ENCODE assay signal across 1 cellular context in the genomic region with DNA sequence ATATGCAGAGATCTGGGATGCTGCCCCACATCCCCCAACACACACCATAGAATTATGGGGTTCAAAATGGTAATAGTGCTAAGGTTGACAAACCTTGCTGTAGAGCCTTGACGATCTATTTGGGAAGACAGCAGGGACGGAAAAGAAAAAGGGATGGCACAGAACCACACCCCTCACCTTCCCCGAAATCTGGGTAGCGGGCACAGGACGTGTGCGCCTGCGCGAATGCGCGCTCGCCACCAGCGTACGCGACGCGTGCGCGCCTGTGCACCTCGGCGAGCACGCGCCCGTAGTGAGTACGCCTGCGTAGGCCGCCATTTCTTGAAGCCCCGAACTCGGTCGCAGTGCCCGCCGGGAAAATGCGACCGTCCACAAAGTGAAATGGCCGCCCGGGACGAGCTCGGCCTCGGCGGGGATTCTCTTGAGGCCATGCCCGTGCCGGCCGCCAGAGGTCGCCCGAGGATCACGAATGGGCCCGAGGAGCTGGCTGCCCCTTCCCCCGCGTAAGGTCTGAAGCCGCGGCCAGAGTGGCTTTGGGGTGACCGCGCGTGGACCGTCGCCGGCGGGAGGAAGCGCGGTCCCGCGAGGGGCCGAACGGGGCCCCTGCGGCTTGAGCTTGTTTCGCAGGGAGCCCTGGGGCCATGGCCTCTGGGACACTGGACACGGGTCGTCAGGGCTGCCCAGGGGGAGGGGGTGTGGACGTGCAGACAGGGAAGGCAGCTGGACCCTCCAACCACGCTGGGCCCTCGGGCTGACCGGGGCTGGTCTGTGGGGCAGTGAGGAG.
TF ChIP-seq lines count a peak whose summit lies in the region.

No MANE protein-coding gene starts in this region.

TF ChIP-seq in K562, 482 proteins besides CTCF, POLR2A, EP300 and RAD21 (continued from another document and continues in another):
- TF ChIP-seq, protein P1, sequence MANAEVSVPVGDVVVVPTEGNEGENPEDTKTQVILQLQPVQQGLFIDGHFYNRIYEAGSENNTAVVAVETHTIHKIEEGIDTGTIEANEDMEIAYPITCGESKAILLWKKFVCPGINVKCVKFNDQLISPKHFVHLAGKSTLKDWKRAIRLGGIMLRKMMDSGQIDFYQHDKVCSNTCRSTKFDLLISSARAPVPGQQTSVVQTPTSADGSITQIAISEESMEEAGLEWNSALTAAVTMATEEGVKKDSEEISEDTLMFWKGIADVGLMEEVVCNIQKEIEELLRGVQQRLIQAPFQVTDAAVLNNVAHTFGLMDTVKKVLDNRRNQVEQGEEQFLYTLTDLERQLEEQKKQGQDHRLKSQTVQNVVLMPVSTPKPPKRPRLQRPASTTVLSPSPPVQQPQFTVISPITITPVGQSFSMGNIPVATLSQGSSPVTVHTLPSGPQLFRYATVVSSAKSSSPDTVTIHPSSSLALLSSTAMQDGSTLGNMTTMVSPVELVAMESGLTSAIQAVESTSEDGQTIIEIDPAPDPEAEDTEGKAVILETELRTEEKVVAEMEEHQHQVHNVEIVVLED (CRISPR knock-in tag; IDR thresholded peaks at IDR 0.05), result peak; percentile 97
- no peak for TF ChIP-seq SETDB1 (IDR thresholded peaks at IDR 0.05; ENCODE audit: low read length)
- TF ChIP-seq CREM (IDR thresholded peaks at IDR 0.05; ENCODE audit: low read depth), result peak; percentile 56; the same call in 1 of the 2 replicates
- TF ChIP-seq PHF20 (IDR thresholded peaks at IDR 0.05; ENCODE audit: partially characterized antibody), result peak; percentile 58
- no peak for TF ChIP-seq ZKSCAN8 (CRISPR knock-in tag; IDR thresholded peaks at IDR 0.05)
- TF ChIP-seq ESRRA (IDR thresholded peaks at IDR 0.05; ENCODE audit: borderline replicate concordance, low read depth), result 0 out of 2 replicates have a peak, but pooled peaks have one; percentile 37
- TF ChIP-seq NR2F6 (CRISPR knock-in tag; IDR thresholded peaks at IDR 0.05), result no peak
- TF ChIP-seq ELF1 (tag; IDR thresholded peaks at IDR 0.05), result no peak
- TF ChIP-seq BHLHE40 (IDR thresholded peaks at IDR 0.05; ENCODE audit: low read length), result peak; percentile 43
- TF ChIP-seq FOXK2 (conservative IDR thresholded peaks at IDR 0.05 in 1 of 2, IDR thresholded peaks at IDR 0.05 in 1 of 2; ENCODE audit: low read depth in 2 of 2), result peak in 1 of 2 experiments; percentile 69; a peak in 2 of 4 replicates
- TF ChIP-seq MTA3 (IDR thresholded peaks at IDR 0.05; ENCODE audit: borderline replicate concordance), result 0 out of 2 replicates have a peak, but pooled peaks have one; percentile 15
- no peak for TF ChIP-seq SNIP1 (IDR thresholded peaks at IDR 0.05; ENCODE audit: low read depth)
- no peak for TF ChIP-seq RBM17 (IDR thresholded peaks at IDR 0.05; ENCODE audit: borderline replicate concordance, low read depth, low read length)
- TF ChIP-seq, protein P2, sequence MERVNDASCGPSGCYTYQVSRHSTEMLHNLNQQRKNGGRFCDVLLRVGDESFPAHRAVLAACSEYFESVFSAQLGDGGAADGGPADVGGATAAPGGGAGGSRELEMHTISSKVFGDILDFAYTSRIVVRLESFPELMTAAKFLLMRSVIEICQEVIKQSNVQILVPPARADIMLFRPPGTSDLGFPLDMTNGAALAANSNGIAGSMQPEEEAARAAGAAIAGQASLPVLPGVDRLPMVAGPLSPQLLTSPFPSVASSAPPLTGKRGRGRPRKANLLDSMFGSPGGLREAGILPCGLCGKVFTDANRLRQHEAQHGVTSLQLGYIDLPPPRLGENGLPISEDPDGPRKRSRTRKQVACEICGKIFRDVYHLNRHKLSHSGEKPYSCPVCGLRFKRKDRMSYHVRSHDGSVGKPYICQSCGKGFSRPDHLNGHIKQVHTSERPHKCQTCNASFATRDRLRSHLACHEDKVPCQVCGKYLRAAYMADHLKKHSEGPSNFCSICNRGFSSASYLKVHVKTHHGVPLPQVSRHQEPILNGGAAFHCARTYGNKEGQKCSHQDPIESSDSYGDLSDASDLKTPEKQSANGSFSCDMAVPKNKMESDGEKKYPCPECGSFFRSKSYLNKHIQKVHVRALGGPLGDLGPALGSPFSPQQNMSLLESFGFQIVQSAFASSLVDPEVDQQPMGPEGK (CRISPR knock-in tag; IDR thresholded peaks at IDR 0.05; ENCODE audit: borderline replicate concordance), result no peak
- TF ChIP-seq HNRNPL (IDR thresholded peaks at IDR 0.05; ENCODE audit: low read depth, low read length), result no peak
- TF ChIP-seq KLF16 (IDR thresholded peaks at IDR 0.05), result no peak
- no peak for TF ChIP-seq MEF2D (tag; conservative IDR thresholded peaks at IDR 0.05; ENCODE audit: low read depth)
- TF ChIP-seq DMBX1 (CRISPR knock-in tag; IDR thresholded peaks at IDR 0.05; ENCODE audit: borderline replicate concordance), result peak; percentile 39; the same call in 1 of the 2 replicates
- peak; percentile 58; the same call in 1 of the 2 replicates for TF ChIP-seq CTBP1 (IDR thresholded peaks at IDR 0.05; ENCODE audit: borderline replicate concordance)
- TF ChIP-seq, protein P3, sequence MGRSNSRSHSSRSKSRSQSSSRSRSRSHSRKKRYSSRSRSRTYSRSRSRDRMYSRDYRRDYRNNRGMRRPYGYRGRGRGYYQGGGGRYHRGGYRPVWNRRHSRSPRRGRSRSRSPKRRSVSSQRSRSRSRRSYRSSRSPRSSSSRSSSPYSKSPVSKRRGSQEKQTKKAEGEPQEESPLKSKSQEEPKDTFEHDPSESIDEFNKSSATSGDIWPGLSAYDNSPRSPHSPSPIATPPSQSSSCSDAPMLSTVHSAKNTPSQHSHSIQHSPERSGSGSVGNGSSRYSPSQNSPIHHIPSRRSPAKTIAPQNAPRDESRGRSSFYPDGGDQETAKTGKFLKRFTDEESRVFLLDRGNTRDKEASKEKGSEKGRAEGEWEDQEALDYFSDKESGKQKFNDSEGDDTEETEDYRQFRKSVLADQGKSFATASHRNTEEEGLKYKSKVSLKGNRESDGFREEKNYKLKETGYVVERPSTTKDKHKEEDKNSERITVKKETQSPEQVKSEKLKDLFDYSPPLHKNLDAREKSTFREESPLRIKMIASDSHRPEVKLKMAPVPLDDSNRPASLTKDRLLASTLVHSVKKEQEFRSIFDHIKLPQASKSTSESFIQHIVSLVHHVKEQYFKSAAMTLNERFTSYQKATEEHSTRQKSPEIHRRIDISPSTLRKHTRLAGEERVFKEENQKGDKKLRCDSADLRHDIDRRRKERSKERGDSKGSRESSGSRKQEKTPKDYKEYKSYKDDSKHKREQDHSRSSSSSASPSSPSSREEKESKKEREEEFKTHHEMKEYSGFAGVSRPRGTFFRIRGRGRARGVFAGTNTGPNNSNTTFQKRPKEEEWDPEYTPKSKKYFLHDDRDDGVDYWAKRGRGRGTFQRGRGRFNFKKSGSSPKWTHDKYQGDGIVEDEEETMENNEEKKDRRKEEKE (IDR thresholded peaks at IDR 0.05; ENCODE audit: borderline replicate concordance in 1 of 2, control insufficient read depth in 1 of 2, low read depth in 2 of 2, low read length in 1 of 2), result no peak
- peak; percentile 97 for TF ChIP-seq C11orf30 (IDR thresholded peaks at IDR 0.05; ENCODE audit: low read depth)
- no peak for TF ChIP-seq HNRNPK (IDR thresholded peaks at IDR 0.05; ENCODE audit: low read depth, low read length, poor library complexity, severe bottlenecking)
- peak; percentile 29; the same call in 1 of the 2 replicates for TF ChIP-seq FOXK1 (CRISPR knock-in tag; IDR thresholded peaks at IDR 0.05; ENCODE audit: borderline replicate concordance)
- TF ChIP-seq, protein P4, sequence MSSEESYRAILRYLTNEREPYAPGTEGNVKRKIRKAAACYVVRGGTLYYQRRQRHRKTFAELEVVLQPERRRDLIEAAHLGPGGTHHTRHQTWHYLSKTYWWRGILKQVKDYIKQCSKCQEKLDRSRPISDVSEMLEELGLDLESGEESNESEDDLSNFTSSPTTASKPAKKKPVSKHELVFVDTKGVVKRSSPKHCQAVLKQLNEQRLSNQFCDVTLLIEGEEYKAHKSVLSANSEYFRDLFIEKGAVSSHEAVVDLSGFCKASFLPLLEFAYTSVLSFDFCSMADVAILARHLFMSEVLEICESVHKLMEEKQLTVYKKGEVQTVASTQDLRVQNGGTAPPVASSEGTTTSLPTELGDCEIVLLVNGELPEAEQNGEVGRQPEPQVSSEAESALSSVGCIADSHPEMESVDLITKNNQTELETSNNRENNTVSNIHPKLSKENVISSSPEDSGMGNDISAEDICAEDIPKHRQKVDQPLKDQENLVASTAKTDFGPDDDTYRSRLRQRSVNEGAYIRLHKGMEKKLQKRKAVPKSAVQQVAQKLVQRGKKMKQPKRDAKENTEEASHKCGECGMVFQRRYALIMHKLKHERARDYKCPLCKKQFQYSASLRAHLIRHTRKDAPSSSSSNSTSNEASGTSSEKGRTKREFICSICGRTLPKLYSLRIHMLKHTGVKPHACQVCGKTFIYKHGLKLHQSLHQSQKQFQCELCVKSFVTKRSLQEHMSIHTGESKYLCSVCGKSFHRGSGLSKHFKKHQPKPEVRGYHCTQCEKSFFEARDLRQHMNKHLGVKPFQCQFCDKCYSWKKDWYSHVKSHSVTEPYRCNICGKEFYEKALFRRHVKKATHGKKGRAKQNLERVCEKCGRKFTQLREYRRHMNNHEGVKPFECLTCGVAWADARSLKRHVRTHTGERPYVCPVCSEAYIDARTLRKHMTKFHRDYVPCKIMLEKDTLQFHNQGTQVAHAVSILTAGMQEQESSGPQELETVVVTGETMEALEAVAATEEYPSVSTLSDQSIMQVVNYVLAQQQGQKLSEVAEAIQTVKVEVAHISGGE (CRISPR knock-in tag; IDR thresholded peaks at IDR 0.05), result peak in 1 of 3 experiments; percentile 48; a peak in 1 of 6 replicates
- TF ChIP-seq NFE2 (IDR thresholded peaks at IDR 0.05; ENCODE audit: low read depth), result no peak
- no peak for TF ChIP-seq ZNF785 (CRISPR knock-in tag; IDR thresholded peaks at IDR 0.05)
- peak; percentile 68 for TF ChIP-seq HCFC1 (IDR thresholded peaks at IDR 0.05; ENCODE audit: low read depth, low read length)
- TF ChIP-seq ZNF24 (IDR thresholded peaks at IDR 0.05), result no peak
- TF ChIP-seq TAF7 (tag; IDR thresholded peaks at IDR 0.05), result no peak
- TF ChIP-seq, protein P5, sequence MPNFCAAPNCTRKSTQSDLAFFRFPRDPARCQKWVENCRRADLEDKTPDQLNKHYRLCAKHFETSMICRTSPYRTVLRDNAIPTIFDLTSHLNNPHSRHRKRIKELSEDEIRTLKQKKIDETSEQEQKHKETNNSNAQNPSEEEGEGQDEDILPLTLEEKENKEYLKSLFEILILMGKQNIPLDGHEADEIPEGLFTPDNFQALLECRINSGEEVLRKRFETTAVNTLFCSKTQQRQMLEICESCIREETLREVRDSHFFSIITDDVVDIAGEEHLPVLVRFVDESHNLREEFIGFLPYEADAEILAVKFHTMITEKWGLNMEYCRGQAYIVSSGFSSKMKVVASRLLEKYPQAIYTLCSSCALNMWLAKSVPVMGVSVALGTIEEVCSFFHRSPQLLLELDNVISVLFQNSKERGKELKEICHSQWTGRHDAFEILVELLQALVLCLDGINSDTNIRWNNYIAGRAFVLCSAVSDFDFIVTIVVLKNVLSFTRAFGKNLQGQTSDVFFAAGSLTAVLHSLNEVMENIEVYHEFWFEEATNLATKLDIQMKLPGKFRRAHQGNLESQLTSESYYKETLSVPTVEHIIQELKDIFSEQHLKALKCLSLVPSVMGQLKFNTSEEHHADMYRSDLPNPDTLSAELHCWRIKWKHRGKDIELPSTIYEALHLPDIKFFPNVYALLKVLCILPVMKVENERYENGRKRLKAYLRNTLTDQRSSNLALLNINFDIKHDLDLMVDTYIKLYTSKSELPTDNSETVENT (CRISPR knock-in tag; IDR thresholded peaks at IDR 0.05), result no peak
- TF ChIP-seq TEAD4 (IDR thresholded peaks at IDR 0.05; ENCODE audit: low read length), result peak; percentile 95
- no peak for TF ChIP-seq TEAD4 (CRISPR knock-in tag; IDR thresholded peaks at IDR 0.05; ENCODE audit: borderline replicate concordance)
- no peak for TF ChIP-seq ELF2 (CRISPR knock-in tag; IDR thresholded peaks at IDR 0.05)
- TF ChIP-seq, protein P6, sequence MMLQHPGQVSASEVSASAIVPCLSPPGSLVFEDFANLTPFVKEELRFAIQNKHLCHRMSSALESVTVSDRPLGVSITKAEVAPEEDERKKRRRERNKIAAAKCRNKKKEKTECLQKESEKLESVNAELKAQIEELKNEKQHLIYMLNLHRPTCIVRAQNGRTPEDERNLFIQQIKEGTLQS (IDR thresholded peaks at IDR 0.05), result no peak
- TF ChIP-seq, protein P6 (CRISPR knock-in tag; conservative IDR thresholded peaks at IDR 0.05), result 0 out of 2 replicates have a peak, but pooled peaks have one; percentile 41
- no peak for TF ChIP-seq ETV5 (CRISPR knock-in tag; IDR thresholded peaks at IDR 0.05; ENCODE audit: low read depth)
- peak; percentile 100 for TF ChIP-seq ZC3H11A (IDR thresholded peaks at IDR 0.05; ENCODE audit: low read depth, low read length)
- TF ChIP-seq HNRNPLL (IDR thresholded peaks at IDR 0.05; ENCODE audit: low read depth, low read length, poor library complexity, severe bottlenecking), result peak; percentile 62
- no peak for TF ChIP-seq PYGO2 (tag; IDR thresholded peaks at IDR 0.05)
